8 cellular contexts compared by ENCODE assay signal in genomic region chr1:153976819-153977249, GRCh38. TPM values are rescaled to one million over a fixed set of nuclear protein-coding genes. Genes with fewer than 3 reads are reported as not detected.
DNase-seq lines count a peak whose midpoint lies in the region; ATAC-seq and TF ChIP-seq lines count a peak whose summit lies in the region.

No MANE protein-coding gene starts in this region.

- H3K36me3 Mint-ChIP-seq in activated T-helper 2 cell treated with anti-CD3 and anti-CD28 coated beads, Interferon-gamma antibody, Interleukin-2, Interleukin-4, amounts not matched to agents 10 μg/mL and 5 μg/mL and 100 μg/mL, durations not matched to agents 14 hours and 24 hours and 36 hours (ENCODE audit: low read depth): peaks cover 48% of the 10 kb centered on the region

- H3K4me3 ChIP-seq in iPS-18a (ENCODE audit: low read length) (peak overlapping the region; percentile 81), stomach (peak overlapping the region; percentile 81 to 99 (median 94))

- 0 to 1% (median 1%) methylated on average over 16 of the region's 16 CpGs for WGBS in stomach, 5 donors

- in situ Hi-C loops in GM13976 (cut with MboI; ENCODE audit: low sequenced_read_pairs, unreplicated experiment): no loop called here

- no peak for TF ChIP-seq POLR2A in stomach (IDR thresholded peaks at IDR 0.05)

- H3K9me3 Mint-ChIP-seq in activated T-helper 2 cell treated with anti-CD3 and anti-CD28 coated beads, Interferon-gamma antibody, Interleukin-2, Interleukin-4, amounts not matched to agents 10 μg/mL and 5 μg/mL and 100 μg/mL, durations not matched to agents 14 hours and 24 hours and 36 hours: no peaks in the 10 kb centered on the region

- TF ChIP-seq EP300 in stomach (IDR thresholded peaks at IDR 0.05): no peak

- H3K4me3 Mint-ChIP-seq in activated T-helper 2 cell treated with anti-CD3 and anti-CD28 coated beads, Interferon-gamma antibody, Interleukin-2, Interleukin-4, amounts not matched to agents 10 μg/mL and 5 μg/mL and 100 μg/mL, durations not matched to agents 14 hours and 24 hours and 36 hours (ENCODE audit: low read depth): peak overlapping the region; percentile 97

- no peaks in the 10 kb centered on the region for H3K27me3 ChIP-seq in iPS-18a (ENCODE audit: control insufficient read depth, insufficient read depth, low read length)
- no peaks in the 10 kb centered on the region for H3K27me3 ChIP-seq in stomach

- TF ChIP-seq CTCF in stomach (IDR thresholded peaks at IDR 0.05) (no peak), GM13976 (IDR thresholded peaks at IDR 0.05; ENCODE audit: borderline replicate concordance, control extremely low read depth, extremely low read depth, insufficient read depth, missing control alignments) (no peak)

- H3K27ac Mint-ChIP-seq in activated T-helper 2 cell treated with anti-CD3 and anti-CD28 coated beads, Interferon-gamma antibody, Interleukin-2, Interleukin-4, amounts not matched to agents 10 μg/mL and 5 μg/mL and 100 μg/mL, durations not matched to agents 14 hours and 24 hours and 36 hours: peak overlapping the region; percentile 97

- H3K27ac ChIP-seq in iPS-18a (ENCODE audit: low read length) (peak overlapping the region; percentile 3), stomach (peak overlapping the region; percentile 87 to 97 (median 94))

- intact Hi-C loops in activated T-helper 2 cell treated with anti-CD3 and anti-CD28 coated beads, Interferon-gamma antibody, Interleukin-2, Interleukin-4, amounts not matched to agents 10 μg/mL and 5 μg/mL and 100 μg/mL, durations not matched to agents 14 hours and 24 hours and 36 hours (cut with micrococcal nuclease): loop anchor here (1.0 to 2.0 kb wide), 4 partner anchors 10 to 194 kb away; partner anchors contain the start of genes CREB3L4, RPS27 and SLC39A1
- intact Hi-C loops in stomach (cut with DNase I; ENCODE audit: low total_unique reads): no loop called here
- intact Hi-C loops in posterior vena cava (cut with DNase I): no loop called here

- H3K36me3 ChIP-seq in iPS-18a (ENCODE audit: control insufficient read depth, low read depth, low read length): peaks cover 24% of the 10 kb centered on the region
- H3K36me3 ChIP-seq in stomach: peaks cover 26 to 62% (median 56%) of the 10 kb centered on the region in 4 donors

- no peak for ATAC-seq in GM19397 (IDR thresholded peaks at IDR 0.05; ENCODE audit: unreplicated experiment)

- peaks cover 3% of the 10 kb centered on the region for H3K4me1 ChIP-seq in iPS-18a (ENCODE audit: control insufficient read depth, low read depth, low read length)
- peaks cover 15 to 43% (median 35%) of the 10 kb centered on the region in 4 donors for H3K4me1 ChIP-seq in stomach

- H3K9ac ChIP-seq in iPS-18a (ENCODE audit: low read length): peak overlapping the region; percentile 80

- peaks cover 34% of the 10 kb centered on the region for H3K4me1 Mint-ChIP-seq in activated T-helper 2 cell treated with anti-CD3 and anti-CD28 coated beads, Interferon-gamma antibody, Interleukin-2, Interleukin-4, amounts not matched to agents 10 μg/mL and 5 μg/mL and 100 μg/mL, durations not matched to agents 14 hours and 24 hours and 36 hours (ENCODE audit: low read depth)

- no peaks in the 10 kb centered on the region for H3K27me3 Mint-ChIP-seq in activated T-helper 2 cell treated with anti-CD3 and anti-CD28 coated beads, Interferon-gamma antibody, Interleukin-2, Interleukin-4, amounts not matched to agents 10 μg/mL and 5 μg/mL and 100 μg/mL, durations not matched to agents 14 hours and 24 hours and 36 hours (ENCODE audit: low read depth)

- H3K9me3 ChIP-seq in iPS-18a (ENCODE audit: control insufficient read depth, low read depth, low read length) (no peaks in the 10 kb centered on the region), stomach (no peaks in the 10 kb centered on the region)

- DNase-seq in DMS53 (lab: John Stamatoyannopoulos, UW): peak; percentile 50
- DNase-seq in DMS53 treated with DMSO at 0.1 percent for 48 hours (lab: John Stamatoyannopoulos, UW; ENCODE audit: unreplicated experiment): no peak
- DNase-seq in activated T-helper 2 cell treated with anti-CD3 and anti-CD28 coated beads, Interferon-gamma antibody, Interleukin-2, Interleukin-4, amounts not matched to agents 10 μg/mL and 5 μg/mL and 100 μg/mL, durations not matched to agents 14 hours and 24 hours and 36 hours (ENCODE audit: low spot score): no peak
- no peak for DNase-seq in stomach
- DNase-seq in GM13976 (ENCODE audit: low spot score): no peak
- no peak for DNase-seq in posterior vena cava (ENCODE audit: low spot score)

RNA-seq across cellular contexts. Expression of gene JTB, which starts 0.6 kb away (rescaled TPM):
- 148 and 152 TPM in 2 replicates for total RNA-seq in activated T-helper 2 cell treated with anti-CD3 and anti-CD28 coated beads, Interferon-gamma antibody, Interleukin-2, Interleukin-4, amounts not matched to agents 10 μg/mL and 5 μg/mL and 100 μg/mL, durations not matched to agents 14 hours and 24 hours and 36 hours
- total RNA-seq in stomach: 100 to 1,000 TPM; 130 to 859 (median 234) TPM
- 100 to 1,000 TPM; 214 to 340 (median 237) TPM for polyA plus RNA-seq in stomach
- 10 to 100 TPM; 77.5 to 78.2 TPM for total RNA-seq in posterior vena cava

RNA-seq across cellular contexts. Expression of gene CREB3L4, which starts 9.1 kb away (rescaled TPM):
- 12.5 TPM in 2 replicates for total RNA-seq in activated T-helper 2 cell treated with anti-CD3 and anti-CD28 coated beads, Interferon-gamma antibody, Interleukin-2, Interleukin-4, amounts not matched to agents 10 μg/mL and 5 μg/mL and 100 μg/mL, durations not matched to agents 14 hours and 24 hours and 36 hours
- total RNA-seq in stomach (10 to 100 TPM in 1 of 5 donors, 1 to 10 TPM in 3, not detected in 1; 2.7 to 16.7 (median 7.3) TPM), posterior vena cava (1 to 10 TPM; 3.2 to 5.3 TPM)
- polyA plus RNA-seq in stomach: 10 to 100 TPM; 10.9 to 32.9 (median 11.8) TPM

RNA-seq across cellular contexts. Expression of gene RAB13, which starts 9.3 kb away (rescaled TPM):
- 5.7 and 7.6 TPM in 2 replicates for total RNA-seq in activated T-helper 2 cell treated with anti-CD3 and anti-CD28 coated beads, Interferon-gamma antibody, Interleukin-2, Interleukin-4, amounts not matched to agents 10 μg/mL and 5 μg/mL and 100 μg/mL, durations not matched to agents 14 hours and 24 hours and 36 hours
- total RNA-seq in stomach (10 to 100 TPM; 35.5 to 82.9 (median 43.7) TPM), posterior vena cava (100 to 1,000 TPM; 144 to 149 TPM)
- polyA plus RNA-seq in stomach: 100 to 1,000 TPM; 174 to 730 (median 364) TPM

RNA-seq across cellular contexts. Expression of gene SLC39A1, which starts 13.5 kb away (rescaled TPM):
- total RNA-seq in activated T-helper 2 cell treated with anti-CD3 and anti-CD28 coated beads, Interferon-gamma antibody, Interleukin-2, Interleukin-4, amounts not matched to agents 10 μg/mL and 5 μg/mL and 100 μg/mL, durations not matched to agents 14 hours and 24 hours and 36 hours: 74.8 and 76.5 TPM in 2 replicates
- total RNA-seq in stomach: 10 to 100 TPM in 4 of 5 donors, 1 to 10 TPM in 1; 6.4 to 80.6 (median 24.9) TPM
- 10 to 100 TPM; 29.9 to 54.8 (median 39.8) TPM for polyA plus RNA-seq in stomach
- 10 to 100 TPM; 76.5 to 79.5 TPM for total RNA-seq in posterior vena cava

RNA-seq across cellular contexts. Expression of gene RPS27, which starts 13.7 kb away (rescaled TPM):
- 1,296 and 1,372 TPM in 2 replicates for total RNA-seq in activated T-helper 2 cell treated with anti-CD3 and anti-CD28 coated beads, Interferon-gamma antibody, Interleukin-2, Interleukin-4, amounts not matched to agents 10 μg/mL and 5 μg/mL and 100 μg/mL, durations not matched to agents 14 hours and 24 hours and 36 hours
- total RNA-seq in stomach (1,000 to 10,000 TPM in 3 of 5 donors, 100 to 1,000 TPM in 1, 10 to 100 TPM in 1; 43.4 to 3,158 (median 1,583) TPM), posterior vena cava (1,000 to 10,000 TPM; 1,661 to 1,802 TPM)
- over 10,000 TPM; 11,847 to 21,142 (median 13,702) TPM for polyA plus RNA-seq in stomach
